Comparison of ENCODE assay signal across 8 cellular contexts in genomic region chr16:667780-668518, GRCh38. TPM values are rescaled to one million over a fixed set of nuclear protein-coding genes. Genes with fewer than 3 reads are reported as not detected.
DNase-seq lines count a peak whose midpoint lies in the region; ATAC-seq and TF ChIP-seq lines count a peak whose summit lies in the region.

Gene RHOT2, plus strand, starts transcription at chr16:668132. Its CDS starts 68 bp downstream, at chr16:668200.

- H3K9me3 ChIP-seq in naive thymus-derived CD4-positive, alpha-beta T cell (ENCODE audit: control insufficient read depth in 2 of 3, low read length in 3 of 3) = no peaks in the 10 kb centered on the region

- CTCF ChIA-PET in naive thymus-derived CD4-positive, alpha-beta T cell (lab: Charles Lee) = interaction anchor here (0.6 to 1.3 kb wide), 4 partner anchors 11 to 30 kb away, joined by 3 to 4 read pairs (median 4); partner anchors contain the start of gene JMJD8

- DNase-seq in DMS53 treated with DMSO at 0.1 percent for 48 hours (lab: John Stamatoyannopoulos, UW; ENCODE audit: unreplicated experiment) = peak; percentile 67
- DNase-seq in RPMI8226 = peak; percentile 98
- peak; percentile 94 for DNase-seq in activated T-helper 1 cell treated with anti-CD3 and anti-CD28 coated beads, Interleukin-12 subunit alpha, Interleukin-12 subunit beta, Interleukin-2, Interleukin-4 antibody, amounts not matched to agents 30 ng/mL and 10 ng/mL and 1 ng/mL, durations not matched to agents 14 hours and 24 hours and 36 hours (ENCODE audit: low spot score)
- peak; percentile 89 for DNase-seq in fibroblast of gingiva (ENCODE audit: low read depth)
- DNase-seq in naive thymus-derived CD4-positive, alpha-beta T cell = peak; percentile 73 to 99 (median 87)

- no peaks in the 10 kb centered on the region for H3K27me3 ChIP-seq in naive thymus-derived CD4-positive, alpha-beta T cell (ENCODE audit: control insufficient read depth in 2 of 2, insufficient read depth in 2 of 2, low read length in 2 of 2)

- peaks cover 4% of the 10 kb centered on the region for H3K4me1 Mint-ChIP-seq in activated T-helper 1 cell treated with anti-CD3 and anti-CD28 coated beads, Interleukin-12 subunit alpha, Interleukin-12 subunit beta, Interleukin-2, Interleukin-4 antibody, amounts not matched to agents 30 ng/mL and 10 ng/mL and 1 ng/mL, durations not matched to agents 14 hours and 24 hours and 36 hours (ENCODE audit: low read depth)
- peaks cover 0 to 10% (median 6%) of the 10 kb centered on the region in 7 donors for H3K4me1 Mint-ChIP-seq in naive thymus-derived CD4-positive, alpha-beta T cell
- H3K4me1 Mint-ChIP-seq in stimulated activated memory B cell treated with anti-CD40 and anti-IgM and Interleukin-4, amounts not matched to agents 10 μg/mL and 1 μg/mL and 100 μg/mL, for 72 hours = peaks cover 7% of the 10 kb centered on the region

- TF ChIP-seq CTCF in LNCAP (IDR thresholded peaks at IDR 0.05) = peak; percentile 99

- POLR2A ChIA-PET in naive thymus-derived CD4-positive, alpha-beta T cell (lab: Charles Lee) = interaction anchor here (0.6 to 5.3 kb wide), 12 partner anchors 9 to 144 kb away, joined by 3 to 33 read pairs (median 6); partner anchors contain the start of genes JMJD8, METTL26, STUB1 and WDR24

- ATAC-seq in GM21825 (IDR thresholded peaks at IDR 0.05; ENCODE audit: unreplicated experiment) = peak; percentile 73
- peak; percentile 99 for ATAC-seq in naive thymus-derived CD4-positive, alpha-beta T cell
- ATAC-seq in stimulated activated memory B cell treated with anti-CD40 and anti-IgM and Interleukin-4, amounts not matched to agents 10 μg/mL and 1 μg/mL and 100 μg/mL, for 72 hours = peak; percentile 96

- intact Hi-C loops in activated T-helper 1 cell treated with anti-CD3 and anti-CD28 coated beads, Interleukin-12 subunit alpha, Interleukin-12 subunit beta, Interleukin-2, Interleukin-4 antibody, amounts not matched to agents 30 ng/mL and 10 ng/mL and 1 ng/mL, durations not matched to agents 14 hours and 24 hours and 36 hours (cut with micrococcal nuclease) = loop anchor here (1.0 kb wide), 2 partner anchors 12 to 32 kb away; partner anchors contain the start of genes METTL26 and STUB1
- intact Hi-C loops in naive thymus-derived CD4-positive, alpha-beta T cell (cut with micrococcal nuclease) = loop anchor here (1.0 to 2.0 kb wide), 7 partner anchors 11 to 32 kb away; partner anchors contain the start of genes JMJD8 (in 2 of the 2), METTL26 (in 2 of the 2), WDR24 (in 1 of the 2) and WDR90 (in 1 of the 2)

- no peaks in the 10 kb centered on the region for H3K27me3 Mint-ChIP-seq in activated T-helper 1 cell treated with anti-CD3 and anti-CD28 coated beads, Interleukin-12 subunit alpha, Interleukin-12 subunit beta, Interleukin-2, Interleukin-4 antibody, amounts not matched to agents 30 ng/mL and 10 ng/mL and 1 ng/mL, durations not matched to agents 14 hours and 24 hours and 36 hours (ENCODE audit: insufficient read depth)
- no peaks in the 10 kb centered on the region for H3K27me3 Mint-ChIP-seq in naive thymus-derived CD4-positive, alpha-beta T cell
- no peaks in the 10 kb centered on the region for H3K27me3 Mint-ChIP-seq in stimulated activated memory B cell treated with anti-CD40 and anti-IgM and Interleukin-4, amounts not matched to agents 10 μg/mL and 1 μg/mL and 100 μg/mL, for 72 hours

- peaks cover 0 to 40% (median 3%) of the 10 kb centered on the region in 3 experiments for H3K36me3 ChIP-seq in naive thymus-derived CD4-positive, alpha-beta T cell (ENCODE audit: control insufficient read depth in 2 of 3, insufficient read depth in 3 of 3, low read length in 3 of 3)

- peaks cover 9% of the 10 kb centered on the region for H3K36me3 Mint-ChIP-seq in activated T-helper 1 cell treated with anti-CD3 and anti-CD28 coated beads, Interleukin-12 subunit alpha, Interleukin-12 subunit beta, Interleukin-2, Interleukin-4 antibody, amounts not matched to agents 30 ng/mL and 10 ng/mL and 1 ng/mL, durations not matched to agents 14 hours and 24 hours and 36 hours (ENCODE audit: low read depth)
- H3K36me3 Mint-ChIP-seq in naive thymus-derived CD4-positive, alpha-beta T cell = peaks cover 0 to 7% (median 3%) of the 10 kb centered on the region in 5 donors
- peaks cover 26% of the 10 kb centered on the region for H3K36me3 Mint-ChIP-seq in stimulated activated memory B cell treated with anti-CD40 and anti-IgM and Interleukin-4, amounts not matched to agents 10 μg/mL and 1 μg/mL and 100 μg/mL, for 72 hours

- H3K4me3 ChIP-seq in naive thymus-derived CD4-positive, alpha-beta T cell (ENCODE audit: low read length) = peak within 1 kb of the TSS; percentile 42

- H3K27ac ChIP-seq in naive thymus-derived CD4-positive, alpha-beta T cell (ENCODE audit: low read depth, low read length) = peak within 1 kb of the TSS; percentile 75

- H3K27ac Mint-ChIP-seq in activated T-helper 1 cell treated with anti-CD3 and anti-CD28 coated beads, Interleukin-12 subunit alpha, Interleukin-12 subunit beta, Interleukin-2, Interleukin-4 antibody, amounts not matched to agents 30 ng/mL and 10 ng/mL and 1 ng/mL, durations not matched to agents 14 hours and 24 hours and 36 hours = peak within 1 kb of the TSS; percentile 86
- peak within 1 kb of the TSS in 8 of 9 donors; percentile 61 to 93 (median 86) for H3K27ac Mint-ChIP-seq in naive thymus-derived CD4-positive, alpha-beta T cell
- peak within 1 kb of the TSS; percentile 82 for H3K27ac Mint-ChIP-seq in stimulated activated memory B cell treated with anti-CD40 and anti-IgM and Interleukin-4, amounts not matched to agents 10 μg/mL and 1 μg/mL and 100 μg/mL, for 72 hours

- H3K9me3 Mint-ChIP-seq in activated T-helper 1 cell treated with anti-CD3 and anti-CD28 coated beads, Interleukin-12 subunit alpha, Interleukin-12 subunit beta, Interleukin-2, Interleukin-4 antibody, amounts not matched to agents 30 ng/mL and 10 ng/mL and 1 ng/mL, durations not matched to agents 14 hours and 24 hours and 36 hours = no peaks in the 10 kb centered on the region
- no peaks in the 10 kb centered on the region for H3K9me3 Mint-ChIP-seq in naive thymus-derived CD4-positive, alpha-beta T cell
- no peaks in the 10 kb centered on the region for H3K9me3 Mint-ChIP-seq in stimulated activated memory B cell treated with anti-CD40 and anti-IgM and Interleukin-4, amounts not matched to agents 10 μg/mL and 1 μg/mL and 100 μg/mL, for 72 hours

- peaks cover 9 to 12% of the 10 kb centered on the region in 2 donors for H3K4me1 ChIP-seq in naive thymus-derived CD4-positive, alpha-beta T cell (ENCODE audit: control insufficient read depth in 2 of 2, insufficient read depth in 2 of 2, low read length in 2 of 2)

- H3K4me3 Mint-ChIP-seq in activated T-helper 1 cell treated with anti-CD3 and anti-CD28 coated beads, Interleukin-12 subunit alpha, Interleukin-12 subunit beta, Interleukin-2, Interleukin-4 antibody, amounts not matched to agents 30 ng/mL and 10 ng/mL and 1 ng/mL, durations not matched to agents 14 hours and 24 hours and 36 hours = peak within 1 kb of the TSS; percentile 85
- H3K4me3 Mint-ChIP-seq in naive thymus-derived CD4-positive, alpha-beta T cell = peak within 1 kb of the TSS; percentile 71 to 84 (median 80)
- peak within 1 kb of the TSS; percentile 82 for H3K4me3 Mint-ChIP-seq in stimulated activated memory B cell treated with anti-CD40 and anti-IgM and Interleukin-4, amounts not matched to agents 10 μg/mL and 1 μg/mL and 100 μg/mL, for 72 hours

RNA-seq across cellular contexts. Expression of gene RHOT2, which starts in this region (rescaled TPM):
- total RNA-seq in activated T-helper 1 cell treated with anti-CD3 and anti-CD28 coated beads, Interleukin-12 subunit alpha, Interleukin-12 subunit beta, Interleukin-2, Interleukin-4 antibody, amounts not matched to agents 30 ng/mL and 10 ng/mL and 1 ng/mL, durations not matched to agents 14 hours and 24 hours and 36 hours = 165 and 177 TPM in 2 replicates
- 100 to 1,000 TPM; 145 to 232 (median 186) TPM for total RNA-seq in naive thymus-derived CD4-positive, alpha-beta T cell
- 10 to 100 TPM; 32.7 to 56.7 TPM for polyA plus RNA-seq in naive thymus-derived CD4-positive, alpha-beta T cell

Comparison
In these comparisons a context has a peak if more than half of its experiments do, and no peak if none do; other contexts are left out.
1. Peak in every context shown above with its lines: DNase-seq, ATAC-seq, H3K4me3 ChIP-seq and H3K27ac ChIP-seq.